In genomic region chr14:104499784-104500496, GRCh38 we compare ENCODE assay signal across 14 cellular contexts.
"Had no signal": no experiment of that assay in that cellular context is flagged by ENCODE, and none has a peak within 500 bp of the region (broad histone marks: within the 10 kb centered on the region; RNA-seq: fewer than 3 reads in every experiment).

No MANE protein-coding gene starts in this region.

- H3K27me3 ChIP-seq: stomach had no signal

- ATAC-seq: effector memory CD8-positive, alpha-beta T cell; left lobe of liver had no signal

- H3K36me3 Mint-ChIP-seq: activated naive CD4-positive, alpha-beta T cell treated with anti-CD3 and anti-CD28 coated beads, Interleukin-2, amount 10 ng/mL, durations not matched to agents 7 days and 5 days had no signal

- H3K27ac Mint-ChIP-seq: activated naive CD4-positive, alpha-beta T cell treated with anti-CD3 and anti-CD28 coated beads, Interleukin-2, amount 10 ng/mL, durations not matched to agents 7 days and 5 days; activated T-helper 2 cell treated with anti-CD3 and anti-CD28 coated beads, Interferon-gamma antibody, Interleukin-2, Interleukin-4, amounts not matched to agents 10 μg/mL and 5 μg/mL and 100 μg/mL, durations not matched to agents 14 hours and 24 hours and 36 hours; effector memory CD8-positive, alpha-beta T cell; nephron had no signal

- H3K4me1 Mint-ChIP-seq: activated naive CD4-positive, alpha-beta T cell treated with anti-CD3 and anti-CD28 coated beads, Interleukin-2, amount 10 ng/mL, durations not matched to agents 7 days and 5 days; nephron had no signal

- DNase-seq: activated CD4-positive, alpha-beta T cell treated with anti-CD3 and anti-CD28 coated beads, Interleukin-2, amount 50 U/mL, for 4 hours; activated naive CD4-positive, alpha-beta T cell treated with anti-CD3 and anti-CD28 coated beads, Interleukin-2, amount 10 ng/mL, durations not matched to agents 7 days and 5 days; activated T-cell treated with anti-CD3 and anti-CD28 coated beads for 4 hours; cortex of kidney; effector memory CD8-positive, alpha-beta T cell; erythroblast; mammary epithelial cell; stimulated activated CD4-positive, alpha-beta T cell treated with anti-CD3 and anti-CD28 coated beads, Interleukin-4, amount 100 ng/mL, for 24 hours; stomach; T-helper 2 cell had no signal

- H3K4me3 Mint-ChIP-seq: activated naive CD4-positive, alpha-beta T cell treated with anti-CD3 and anti-CD28 coated beads, Interleukin-2, amount 10 ng/mL, durations not matched to agents 7 days and 5 days; effector memory CD8-positive, alpha-beta T cell; nephron had no signal

- H3K4me3 ChIP-seq: stomach, thoracic aorta had no signal

- H3K36me3 ChIP-seq: stomach, thoracic aorta had no signal

- H3K27ac ChIP-seq: stomach, thoracic aorta had no signal

- H3K4me1 ChIP-seq: stomach had no signal
